1 cellular context compared by ENCODE assay signal in genomic region chr10:601356-601963, GRCh38.
TF ChIP-seq lines count a peak whose summit lies in the region.

No MANE protein-coding gene starts in this region.

TF ChIP-seq in SK-N-SH treated with all-trans-retinoic acid at 6 μM for 48 hours, 23 proteins besides CTCF, POLR2A, EP300 and RAD21 (continued from another document):
- TF ChIP-seq ZC3H10 (CRISPR knock-in tag; IDR thresholded peaks at IDR 0.05): no peak
- TF ChIP-seq PPARA (CRISPR knock-in tag; IDR thresholded peaks at IDR 0.05; ENCODE audit: borderline replicate concordance): no peak
- no peak for TF ChIP-seq ZNF8 (CRISPR knock-in tag; IDR thresholded peaks at IDR 0.05)
- TF ChIP-seq CREB5 (CRISPR knock-in tag; IDR thresholded peaks at IDR 0.05; ENCODE audit: low read depth): no peak
- TF ChIP-seq, protein P1, sequence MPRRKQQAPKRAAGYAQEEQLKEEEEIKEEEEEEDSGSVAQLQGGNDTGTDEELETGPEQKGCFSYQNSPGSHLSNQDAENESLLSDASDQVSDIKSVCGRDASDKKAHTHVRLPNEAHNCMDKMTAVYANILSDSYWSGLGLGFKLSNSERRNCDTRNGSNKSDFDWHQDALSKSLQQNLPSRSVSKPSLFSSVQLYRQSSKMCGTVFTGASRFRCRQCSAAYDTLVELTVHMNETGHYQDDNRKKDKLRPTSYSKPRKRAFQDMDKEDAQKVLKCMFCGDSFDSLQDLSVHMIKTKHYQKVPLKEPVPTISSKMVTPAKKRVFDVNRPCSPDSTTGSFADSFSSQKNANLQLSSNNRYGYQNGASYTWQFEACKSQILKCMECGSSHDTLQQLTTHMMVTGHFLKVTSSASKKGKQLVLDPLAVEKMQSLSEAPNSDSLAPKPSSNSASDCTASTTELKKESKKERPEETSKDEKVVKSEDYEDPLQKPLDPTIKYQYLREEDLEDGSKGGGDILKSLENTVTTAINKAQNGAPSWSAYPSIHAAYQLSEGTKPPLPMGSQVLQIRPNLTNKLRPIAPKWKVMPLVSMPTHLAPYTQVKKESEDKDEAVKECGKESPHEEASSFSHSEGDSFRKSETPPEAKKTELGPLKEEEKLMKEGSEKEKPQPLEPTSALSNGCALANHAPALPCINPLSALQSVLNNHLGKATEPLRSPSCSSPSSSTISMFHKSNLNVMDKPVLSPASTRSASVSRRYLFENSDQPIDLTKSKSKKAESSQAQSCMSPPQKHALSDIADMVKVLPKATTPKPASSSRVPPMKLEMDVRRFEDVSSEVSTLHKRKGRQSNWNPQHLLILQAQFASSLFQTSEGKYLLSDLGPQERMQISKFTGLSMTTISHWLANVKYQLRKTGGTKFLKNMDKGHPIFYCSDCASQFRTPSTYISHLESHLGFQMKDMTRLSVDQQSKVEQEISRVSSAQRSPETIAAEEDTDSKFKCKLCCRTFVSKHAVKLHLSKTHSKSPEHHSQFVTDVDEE (CRISPR knock-in tag; IDR thresholded peaks at IDR 0.05): no peak
- no peak for TF ChIP-seq BACH2 (CRISPR knock-in tag; IDR thresholded peaks at IDR 0.05; ENCODE audit: borderline replicate concordance)
